ENCODE assay signal across 24 cellular contexts in genomic region chr3:123072152-123072551, GRCh38. TPM values are rescaled to one million over a fixed set of nuclear protein-coding genes. Genes with fewer than 3 reads are reported as not detected.
A peak's percentile ranks its signal among the peaks of the same experiment; 100 is the strongest.
DNase-seq lines count a peak whose midpoint lies in the region; ATAC-seq and TF ChIP-seq lines count a peak whose summit lies in the region.
"Had no signal": no experiment of that assay in that cellular context is flagged by ENCODE, and none has a peak within 500 bp of the region (broad histone marks: within the 10 kb centered on the region; RNA-seq: fewer than 3 reads in every experiment).

No MANE protein-coding gene starts in this region.

- ATAC-seq in GM21528 (IDR thresholded peaks at IDR 0.05; ENCODE audit: low FRiP score, unreplicated experiment) = no peak
- ATAC-seq: A549; activated CD8-positive, alpha-beta memory T cell treated with anti-CD3 and anti-CD28 coated beads, Interleukin-2, amount 10 ng/mL, durations not matched to agents 7 days and 5 days; GM23338; natural killer cell had no signal

- intact Hi-C loops in esophagus muscularis mucosa (cut with DNase I) (no loop called here), tibial artery (cut with DNase I; ENCODE audit: low total_unique reads) (no loop called here)

- H3K27me3 ChIP-seq in esophagus muscularis mucosa (no peaks in the 10 kb centered on the region), tibial artery (no peaks in the 10 kb centered on the region)

- TF ChIP-seq EP300 in esophagus muscularis mucosa (IDR thresholded peaks at IDR 0.05) = no peak

- no peak for TF ChIP-seq POLR2A in esophagus muscularis mucosa (IDR thresholded peaks at IDR 0.05; ENCODE audit: low read depth)

- no peaks in the 10 kb centered on the region for H3K9me3 ChIP-seq in esophagus muscularis mucosa
- no peaks in the 10 kb centered on the region for H3K9me3 ChIP-seq in tibial artery
- H3K9me3 ChIP-seq: A549, SJSA1 had no signal

- no peak overlapping the region for H3K4me3 ChIP-seq in esophagus muscularis mucosa
- H3K4me3 ChIP-seq in tibial artery = no peak overlapping the region
- H3K4me3 ChIP-seq: A549, GM23338, SJSA1 had no signal

- CTCF ChIA-PET in GM10248 (lab: Yijun Ruan, JAX) = interaction anchor here (3.8 kb wide), 1 partner anchor 16 kb away, joined by 10 read pairs; no protein-coding TSS in a partner anchor

- no peaks in the 10 kb centered on the region for H3K36me3 ChIP-seq in esophagus muscularis mucosa
- H3K36me3 ChIP-seq in tibial artery = no peaks in the 10 kb centered on the region
- H3K36me3 ChIP-seq: SJSA1 had no signal

- DNase-seq in activated CD8-positive, alpha-beta memory T cell treated with anti-CD3 and anti-CD28 coated beads, Interleukin-2, amount 50 U/mL, for 48 hours = peak; percentile 40
- DNase-seq in activated CD8-positive, alpha-beta memory T cell treated with anti-CD3 and anti-CD28 coated beads for 24 hours = no peak
- DNase-seq in MV-4-11 (lab: John Stamatoyannopoulos, UW) = peak; percentile 25
- DNase-seq in esophagus muscularis mucosa (ENCODE audit: extremely low spot score) = no peak
- peak; percentile 52 to 82 for DNase-seq in tibial artery
- DNase-seq in NCI-H128 (lab: John Stamatoyannopoulos, UW; ENCODE audit: unreplicated experiment) = no peak
- DNase-seq in GM10248 (ENCODE audit: extremely low spot score) = no peak
- DNase-seq: activated CD4-positive, alpha-beta T cell treated with anti-CD3 and anti-CD28 coated beads for 1 hour; activated CD8-positive, alpha-beta memory T cell treated with anti-CD3 and anti-CD28 coated beads, Interleukin-2, amount 10 ng/mL, durations not matched to agents 7 days and 5 days; activated effector memory CD4-positive, alpha-beta T cell treated with Interleukin-2 at 50 U/mL for 16 hours; amniotic stem cell; CD4-positive, CD25-positive, alpha-beta regulatory T cell; effector memory CD4-positive, alpha-beta T cell; hypothalamus; kidney; mesendoderm; natural killer cell; NCI-H1048; NCI-H526 had no signal

- TF ChIP-seq CTCF in esophagus muscularis mucosa (IDR thresholded peaks at IDR 0.05) (no peak), tibial artery (IDR thresholded peaks at IDR 0.05) (no peak), GM10248 (IDR thresholded peaks at IDR 0.05; ENCODE audit: control extremely low read depth, extremely low read depth, low read depth, missing control alignments) (no peak)

- H3K27ac ChIP-seq in esophagus muscularis mucosa (replicated peaks in 1 of 4) (peak overlapping the region in 3 of 4 donors; percentile 42 to 67 (median 49)), tibial artery (peak overlapping the region; percentile 52 to 54)
- H3K27ac ChIP-seq: A549, SJSA1 had no signal

- POLR2A ChIA-PET in GM10248 (lab: Yijun Ruan, JAX) = no interaction called here

- H3K4me1 ChIP-seq in esophagus muscularis mucosa (peaks cover 31 to 73% (median 63%) of the 10 kb centered on the region in 4 donors), tibial artery (peaks cover 0 to 62% (median 42%) of the 10 kb centered on the region in 4 donors)

- 82% methylated on average over 5 of the region's 5 CpGs for WGBS in esophagus muscularis mucosa

RNA-seq across cellular contexts. Expression of gene PDIA5, which starts 5.3 kb away (rescaled TPM):
- total RNA-seq in esophagus muscularis mucosa = 10 to 100 TPM; 12.5 to 16.4 (median 15.1) TPM

RNA-seq across cellular contexts. Expression of gene SEMA5B, which starts 44.6 kb away (rescaled TPM):
- 1 to 10 TPM in 1 of 4 donors, under 1 TPM in 3; under 0.01 to 1.6 (median 0.34) TPM for total RNA-seq in esophagus muscularis mucosa
- total RNA-seq: activated CD8-positive, alpha-beta memory T cell treated with anti-CD3 and anti-CD28 coated beads, Interleukin-2, amount 10 ng/mL, durations not matched to agents 7 days and 5 days; CD4-positive, CD25-positive, alpha-beta regulatory T cell; SJSA1; T-helper 2 cell treated with Interferon-gamma antibody and Interleukin-4, amounts not matched to agents 100 ng/mL and 5 ng/mL, for 36 hours had no signal

Comparison
In these comparisons a context has a peak if more than half of its experiments do, and no peak if none do; other contexts are left out.
1. DNase-seq: peak in activated CD8-positive, alpha-beta memory T cell treated with anti-CD3 and anti-CD28 coated beads, Interleukin-2, amount 50 U/mL, for 48 hours (single experiment), MV-4-11 (single experiment) and tibial artery (2 of 2); none in activated CD8-positive, alpha-beta memory T cell treated with anti-CD3 and anti-CD28 coated beads for 24 hours (single experiment), esophagus muscularis mucosa (single experiment), NCI-H128 (single experiment) and GM10248 (single experiment).